27 cellular contexts compared by ENCODE assay signal in the genomic region with DNA sequence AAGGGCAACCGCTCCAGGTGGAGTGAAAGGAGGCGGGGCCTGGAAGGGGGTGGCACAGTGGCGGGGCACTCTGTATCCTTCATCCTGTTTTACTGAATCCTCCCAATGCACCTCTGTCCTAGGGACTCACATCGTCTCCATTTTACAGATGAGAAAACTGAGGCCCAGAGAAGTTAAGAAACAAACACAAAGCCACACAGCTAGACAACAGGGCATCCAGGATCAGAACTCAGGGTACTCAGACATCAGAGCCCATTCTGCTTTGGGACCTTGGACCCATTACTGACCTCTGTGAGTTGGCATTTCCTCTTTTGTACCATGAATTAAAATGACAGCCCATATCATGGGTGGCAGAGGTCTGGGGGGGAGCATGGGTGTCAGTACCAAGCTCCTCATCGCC.
"Had no signal": no experiment of that assay in that cellular context is flagged by ENCODE, and none has a peak within 500 bp of the region (broad histone marks: within the 10 kb centered on the region; RNA-seq: fewer than 3 reads in every experiment).

No MANE protein-coding gene starts in this region.

- H3K27me3 Mint-ChIP-seq: activated B cell treated with CpG ODN at 0.5 μM for 24 hours; activated CD4-positive, alpha-beta T cell treated with anti-CD3 and anti-CD28 coated beads, Interleukin-2, amount 10 ng/mL, durations not matched to agents 24 days and 14 days; activated naive CD8-positive, alpha-beta T cell; activated T-helper 17 cell treated with anti-CD3 and anti-CD28 coated beads, Interleukin-2, amount 50 U/mL, for 72 hours had no signal

- DNase-seq: activated B cell treated with CpG ODN at 0.5 μM for 24 hours; activated CD4-positive, alpha-beta T cell treated with anti-CD3 and anti-CD28 coated beads for 1 hour; activated CD4-positive, alpha-beta T cell treated with anti-CD3 and anti-CD28 coated beads, Interleukin-2, amount 10 ng/mL, durations not matched to agents 24 days and 14 days; activated CD4-positive, alpha-beta T cell treated with anti-CD3 and anti-CD28 coated beads, Interleukin-2, amount 50 U/mL, for 48 hours; activated CD8-positive, alpha-beta memory T cell treated with anti-CD3 and anti-CD28 coated beads for 24 hours; activated gamma-delta T cell; activated naive CD4-positive, alpha-beta T cell treated with anti-CD3 and anti-CD28 coated beads for 36 hours; activated T-cell treated with anti-CD3 and anti-CD28 coated beads, Interleukin-2, amount 50 U/mL, for 4 hours; amygdala; cerebellar nuclear complex; MG63; MV-4-11; NCI-H1092 treated with DMSO at 0.1 percent for 48 hours; NCI-H1417 treated with DMSO at 0.1 percent for 48 hours; NCI-H1694 treated with DMSO at 0.1 percent for 48 hours; NCI-H2029 treated with DMSO at 0.1 percent for 48 hours; NCI-H345; NCI-H510A; NCI-H69; NK-92 treated with Interleukin-12 subunit alpha and Interleukin-12 subunit beta, amount 100 ng/mL, for 24 hours; OCI-M1; RPMI8226 had no signal

- H3K4me3 ChIP-seq: MG63 had no signal

- H3K27me3 ChIP-seq: MG63 had no signal

- H3K9me3 ChIP-seq: MG63 had no signal

- H3K4me3 Mint-ChIP-seq: activated B cell treated with CpG ODN at 0.5 μM for 24 hours; activated CD4-positive, alpha-beta T cell treated with anti-CD3 and anti-CD28 coated beads, Interleukin-2, amount 10 ng/mL, durations not matched to agents 24 days and 14 days; activated naive CD4-positive, alpha-beta T cell treated with anti-CD3 and anti-CD28 coated beads for 36 hours; activated naive CD8-positive, alpha-beta T cell; activated T-cell treated with anti-CD3 and anti-CD28 coated beads, Interleukin-2, amount 50 U/mL, for 4 hours; activated T-helper 17 cell treated with anti-CD3 and anti-CD28 coated beads, Interleukin-2, amount 50 U/mL, for 72 hours; T-helper 1 cell treated with Interleukin-12 subunit alpha and Interleukin-12 subunit beta and Interleukin-4 antibody, amounts not matched to agents 30 μg/mL and 1 μg/mL, for 36 hours had no signal

- H3K36me3 ChIP-seq: MG63 had no signal

- ATAC-seq: activated T-cell treated with anti-CD3 and anti-CD28 coated beads, Interleukin-2, amount 50 U/mL, for 4 hours; activated T-helper 17 cell treated with anti-CD3 and anti-CD28 coated beads, Interleukin-2, amount 50 U/mL, for 72 hours; Panc1; Right ventricle myocardium inferior had no signal

- H3K27ac Mint-ChIP-seq: activated B cell treated with CpG ODN at 0.5 μM for 24 hours; activated CD4-positive, alpha-beta T cell treated with anti-CD3 and anti-CD28 coated beads, Interleukin-2, amount 10 ng/mL, durations not matched to agents 24 days and 14 days; activated naive CD4-positive, alpha-beta T cell treated with anti-CD3 and anti-CD28 coated beads for 36 hours; activated naive CD8-positive, alpha-beta T cell; activated T-helper 17 cell treated with anti-CD3 and anti-CD28 coated beads, Interleukin-2, amount 50 U/mL, for 72 hours; T-helper 1 cell treated with Interleukin-12 subunit alpha and Interleukin-12 subunit beta and Interleukin-4 antibody, amounts not matched to agents 30 μg/mL and 1 μg/mL, for 36 hours had no signal

- H3K9me3 Mint-ChIP-seq: activated B cell treated with CpG ODN at 0.5 μM for 24 hours; activated naive CD4-positive, alpha-beta T cell treated with anti-CD3 and anti-CD28 coated beads for 36 hours had no signal
